30 cellular contexts compared by ENCODE assay signal in the genomic region with DNA sequence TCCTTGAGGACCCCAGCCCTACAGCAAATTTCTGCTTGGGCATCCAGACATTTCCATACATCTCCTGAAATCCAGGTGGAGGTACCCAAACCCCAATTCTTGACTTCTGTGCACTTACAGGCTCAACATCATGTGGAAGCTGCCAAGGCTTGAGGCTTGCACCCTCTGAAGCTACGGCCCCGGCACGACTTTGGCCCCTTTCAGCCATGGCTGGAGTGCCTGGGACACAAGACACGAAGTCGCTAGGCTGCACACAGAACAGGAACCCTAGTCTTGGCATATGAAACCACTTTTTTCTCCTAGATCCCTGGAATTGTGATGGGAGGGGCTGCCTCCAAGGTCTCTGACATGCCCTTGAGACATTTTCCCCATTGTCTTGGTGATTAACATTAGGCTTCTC.
"Had no signal": no experiment of that assay in that cellular context is flagged by ENCODE, and none has a peak within 500 bp of the region (broad histone marks: within the 10 kb centered on the region; RNA-seq: fewer than 3 reads in every experiment).

No MANE protein-coding gene starts in this region.

- H3K9me3 ChIP-seq: adrenal gland, ascending aorta, body of pancreas, breast epithelium had no signal

- H3K36me3 ChIP-seq: adrenal gland, ascending aorta, brain microvascular endothelial cell, breast epithelium, cardiac muscle cell had no signal

- DNase-seq: activated effector memory CD4-positive, alpha-beta T cell treated with anti-CD3 and anti-CD28 coated beads, Interleukin-2, amount 50 U/mL, for 16 hours; activated effector memory CD4-positive, alpha-beta T cell treated with Interleukin-2 at 50 U/mL for 16 hours; activated gamma-delta T cell; activated gamma-delta T cell treated with Interleukin-2 at 50 U/mL for 16 hours; activated naive CD4-positive, alpha-beta T cell; activated naive CD4-positive, alpha-beta T cell treated with anti-CD3 and anti-CD28 coated beads for 36 hours; activated naive CD4-positive, alpha-beta T cell treated with anti-CD3 and anti-CD28 coated beads, Interleukin-2, amount 10 ng/mL, durations not matched to agents 7 days and 5 days; activated naive CD4-positive, alpha-beta T cell treated with anti-CD3 and anti-CD28 coated beads, Interleukin-2, amount 50 U/mL, for 16 hours; activated naive CD4-positive, alpha-beta T cell treated with Interleukin-2 at 50 U/mL for 16 hours; activated naive CD8-positive, alpha-beta T cell treated with anti-CD3 and anti-CD28 coated beads for 36 hours; activated naive CD8-positive, alpha-beta T cell treated with anti-CD3 and anti-CD28 coated beads, Interleukin-2, amount 10 ng/mL, durations not matched to agents 7 days and 5 days; activated naive CD8-positive, alpha-beta T cell treated with anti-CD3 and anti-CD28 coated beads, Interleukin-2, amount 50 U/mL, for 24 hours; activated T-cell treated with anti-CD3 and anti-CD28 coated beads, Interleukin-2, amount 50 U/mL, for 1 hour; activated T-cell treated with anti-CD3 and anti-CD28 coated beads, Interleukin-2, amount 50 U/mL, for 24 hours; activated T-cell treated with anti-CD3 and anti-CD28 coated beads, Interleukin-2, amount 50 U/mL, for 4 hours; activated T-cell treated with anti-CD3 and anti-CD28 coated beads, Interleukin-2, amount 50 U/mL, for 48 hours; activated T-cell treated with anti-CD3 and anti-CD28 coated beads, Interleukin-2, amount 50 U/mL, for 72 hours; adrenal gland; amniotic stem cell; amygdala; anterior cingulate cortex; aorta; body of pancreas; brain microvascular endothelial cell; caudate nucleus; central memory CD4-positive, alpha-beta T cell; cerebellar nuclear complex had no signal

- H3K27me3 ChIP-seq: adrenal gland, ascending aorta, body of pancreas, brain microvascular endothelial cell, breast epithelium, cardiac muscle cell had no signal

- H3K4me3 ChIP-seq: adrenal gland, ascending aorta, body of pancreas, breast epithelium, cardiac muscle cell had no signal

- H3K4me1 ChIP-seq: adrenal gland, ascending aorta, body of pancreas, breast epithelium had no signal

- H3K27ac ChIP-seq: adrenal gland, ascending aorta, body of pancreas, brain microvascular endothelial cell, breast epithelium, cardiac muscle cell had no signal
